Comparison of ENCODE assay signal across 15 cellular contexts in genomic region chr4:158130204-158130603, GRCh38. TPM values are rescaled to one million over a fixed set of nuclear protein-coding genes. Genes with fewer than 3 reads are reported as not detected.
"Had no signal": no experiment of that assay in that cellular context is flagged by ENCODE, and none has a peak within 500 bp of the region (broad histone marks: within the 10 kb centered on the region; RNA-seq: fewer than 3 reads in every experiment).

No MANE protein-coding gene starts in this region.

- DNase-seq: activated CD4-positive, alpha-beta memory T cell treated with anti-CD3 and anti-CD28 coated beads for 36 hours; activated gamma-delta T cell treated with Interleukin-2 at 50 U/mL for 16 hours; activated naive CD8-positive, alpha-beta T cell treated with anti-CD3 and anti-CD28 coated beads for 36 hours; activated T-cell treated with anti-CD3 and anti-CD28 coated beads, Interleukin-2, amount 50 U/mL, for 4 hours; anterior cingulate cortex; endodermal cell; erythroblast; hippocampal formation; naive thymus-derived CD4-positive, alpha-beta T cell; nucleus accumbens; right cardiac atrium; small intestine; T1000; transverse colon had no signal

- H3K9me3 ChIP-seq: transverse colon had no signal

- H3K27ac ChIP-seq: transverse colon had no signal

- H3K4me3 ChIP-seq: lung, transverse colon had no signal

- H3K36me3 ChIP-seq: transverse colon had no signal

- H3K27me3 ChIP-seq: transverse colon had no signal

- ATAC-seq: activated T-cell treated with anti-CD3 and anti-CD28 coated beads, Interleukin-2, amount 50 U/mL, for 4 hours; naive thymus-derived CD4-positive, alpha-beta T cell had no signal

RNA-seq across cellular contexts. Expression of gene GASK1B, which starts 42.6 kb away (rescaled TPM):
- total RNA-seq: activated CD4-positive, alpha-beta memory T cell treated with anti-CD3 and anti-CD28 coated beads for 36 hours; activated naive CD8-positive, alpha-beta T cell treated with anti-CD3 and anti-CD28 coated beads for 36 hours had no signal
